ENCODE assay signal across 15 cellular contexts in the genomic region with DNA sequence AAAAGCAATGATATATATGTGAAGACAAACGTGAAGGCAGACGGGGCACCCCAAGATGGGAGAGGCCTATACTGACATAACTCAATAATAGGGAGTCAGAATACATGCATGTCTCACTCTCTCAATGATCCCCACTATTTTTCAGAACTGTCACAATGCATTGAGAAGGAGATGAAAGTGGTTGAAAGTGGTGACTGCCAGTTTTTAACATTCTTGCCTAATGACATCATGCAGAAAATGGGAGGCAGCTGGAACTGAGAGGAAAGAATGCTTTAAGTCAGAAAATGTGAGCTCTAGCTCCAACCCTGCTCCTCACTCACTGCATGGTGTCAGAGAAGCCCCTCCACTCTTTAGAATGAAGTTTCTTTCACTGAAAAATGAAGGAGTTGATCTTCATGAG. TPM values are rescaled to one million over a fixed set of nuclear protein-coding genes. Genes with fewer than 3 reads are reported as not detected.
DNase-seq lines count a peak whose midpoint lies in the region; ATAC-seq and TF ChIP-seq lines count a peak whose summit lies in the region.
"Had no signal": no experiment of that assay in that cellular context is flagged by ENCODE, and none has a peak within 500 bp of the region (broad histone marks: within the 10 kb centered on the region; RNA-seq: fewer than 3 reads in every experiment).

No MANE protein-coding gene starts in this region.

- H4K20me1 ChIP-seq in fibroblast of lung (ENCODE audit: control insufficient read depth, extremely low read depth, insufficient read depth, low read length): no peaks in the 10 kb centered on the region

- H3K4me2 ChIP-seq in fibroblast of lung (ENCODE audit: extremely low read depth, insufficient read depth, low read length): peak overlapping the region; percentile 54
- H3K4me2 ChIP-seq in neuronal stem cell (ENCODE audit: insufficient read depth, low read length, poor library complexity, severe bottlenecking): no peak overlapping the region

- no peak overlapping the region for H2BK12ac ChIP-seq in neuronal stem cell (ENCODE audit: low read length)

- no peak overlapping the region for H3K4ac ChIP-seq in neuronal stem cell (ENCODE audit: low read length)

- no peak overlapping the region for H3K18ac ChIP-seq in neuronal stem cell (ENCODE audit: low read length)

- no peaks in the 10 kb centered on the region for H3K79me1 ChIP-seq in neuronal stem cell (ENCODE audit: low read depth, low read length)

- H3K23ac ChIP-seq in neuronal stem cell (ENCODE audit: low read depth, low read length, poor library complexity): no peak overlapping the region

- H2AK5ac ChIP-seq in neuronal stem cell (ENCODE audit: low read depth, low read length): no peak overlapping the region

- H3K36me3 ChIP-seq in MG63 (no peaks in the 10 kb centered on the region), fibroblast of lung (ENCODE audit: control insufficient read depth, insufficient read depth, low read length) (no peaks in the 10 kb centered on the region), neuronal stem cell (replicated peaks in 1 of 2; ENCODE audit: control insufficient read depth in 2 of 2, insufficient read depth in 2 of 2, low read length in 2 of 2) (no peaks in the 10 kb centered on the region)

- no peak for TF ChIP-seq CTCF in fibroblast of lung (conservative IDR thresholded peaks at IDR 0.05 in 1 of 2, IDR thresholded peaks at IDR 0.05 in 1 of 2; ENCODE audit: low read depth in 1 of 2, low read length in 2 of 2)

- no peaks in the 10 kb centered on the region for H3K79me2 ChIP-seq in fibroblast of lung (ENCODE audit: control insufficient read depth, insufficient read depth, low read length)

- ATAC-seq in HG03378 (IDR thresholded peaks at IDR 0.05; ENCODE audit: unreplicated experiment): no peak
- ATAC-seq: psoas muscle had no signal

- H2AFZ ChIP-seq in fibroblast of lung (ENCODE audit: low read length): peak overlapping the region; percentile 40
- H2AFZ ChIP-seq in neuronal stem cell (ENCODE audit: low read length): peak overlapping the region; percentile 66

- H3K14ac ChIP-seq in neuronal stem cell (ENCODE audit: low read length): no peak overlapping the region

- H2BK15ac ChIP-seq in neuronal stem cell (ENCODE audit: low read length): no peak overlapping the region

- H3K9ac ChIP-seq in fibroblast of lung (ENCODE audit: insufficient read depth, low read length) (no peak overlapping the region), neuronal stem cell (ENCODE audit: low read depth, low read length, poor library complexity) (no peak overlapping the region)

- no peak overlapping the region for H4K8ac ChIP-seq in neuronal stem cell (ENCODE audit: low read depth, low read length)

- H3K9me3 ChIP-seq in MG63: no peaks in the 10 kb centered on the region
- H3K9me3 ChIP-seq in fibroblast of lung (ENCODE audit: control insufficient read depth, insufficient read depth, low read depth, low read length): no peaks in the 10 kb centered on the region
- H3K9me3 ChIP-seq in neuronal stem cell (replicated peaks in 1 of 2; ENCODE audit: control insufficient read depth in 2 of 2, insufficient read depth in 1 of 2, low read depth in 1 of 2, low read length in 2 of 2): no peaks in the 10 kb centered on the region
- H3K9me3 ChIP-seq: psoas muscle had no signal

- H3K27me3 ChIP-seq in MG63 (no peaks in the 10 kb centered on the region), fibroblast of lung (ENCODE audit: control insufficient read depth, insufficient read depth, low read length) (no peaks in the 10 kb centered on the region), neuronal stem cell (ENCODE audit: control insufficient read depth in 3 of 3, insufficient read depth in 3 of 3, low read depth in 1 of 3, low read length in 3 of 3) (no peaks in the 10 kb centered on the region)

- H4K91ac ChIP-seq in neuronal stem cell (ENCODE audit: low read depth, low read length, poor library complexity): no peak overlapping the region

- no peak overlapping the region for H2BK5ac ChIP-seq in neuronal stem cell (ENCODE audit: low read length)

- no peak overlapping the region for H2BK120ac ChIP-seq in neuronal stem cell (ENCODE audit: low read depth, low read length)

- peak; percentile 46 for DNase-seq in ELF-1 (ENCODE audit: low read depth, low spot score)
- DNase-seq in MG63: peak; percentile 9
- DNase-seq in fibroblast of lung (ENCODE audit: low read depth in 2 of 2): peak; percentile 61 to 65
- peak; percentile 32 for DNase-seq in neuronal stem cell (ENCODE audit: low spot score)
- DNase-seq in mesenteric fat pad (ENCODE audit: low spot score): no peak
- no peak for DNase-seq in T-helper 9 cell
- DNase-seq in NCI-H2107 (lab: John Stamatoyannopoulos, UW): no peak
- DNase-seq: activated T-cell treated with anti-CD3 and anti-CD28 coated beads, Interleukin-2, amount 50 U/mL, for 1 hour; effector memory CD4-positive, alpha-beta T cell; mammary epithelial cell; NCI-H1436; NCI-H774; psoas muscle; Right ventricle myocardium superior had no signal

- H3K27ac ChIP-seq in fibroblast of lung (ENCODE audit: insufficient read depth, low read length) (no peak overlapping the region), neuronal stem cell (replicated peaks; ENCODE audit: low read length) (no peak overlapping the region)
- H3K27ac ChIP-seq: psoas muscle had no signal

- H3K4me1 ChIP-seq in fibroblast of lung (ENCODE audit: control insufficient read depth, extremely low read depth, insufficient read depth, low read length) (peaks cover 2% of the 10 kb centered on the region), neuronal stem cell (ENCODE audit: control insufficient read depth in 2 of 2, insufficient read depth in 1 of 2, low read depth in 1 of 2, low read length in 2 of 2) (peaks cover 2 to 10% of the 10 kb centered on the region in 2 donors)
- H3K4me1 ChIP-seq: psoas muscle had no signal

- H3K4me3 ChIP-seq in MG63: no peak overlapping the region
- H3K4me3 ChIP-seq in fibroblast of lung (replicated peaks in 1 of 4; ENCODE audit: control extremely low read depth in 1 of 4, insufficient read depth in 1 of 4, low read depth in 3 of 4, low read length in 4 of 4): no peak overlapping the region
- H3K4me3 ChIP-seq in neuronal stem cell (ENCODE audit: low read length in 2 of 2): no peak overlapping the region
- H3K4me3 ChIP-seq: psoas muscle had no signal

- WGBS in neuronal stem cell (ENCODE audit: extremely low coverage in 2 of 2, insufficient read length in 2 of 2, insufficient replicate concordance in 1 of 2), 2 donors: no CpG with 5 or more reads among the region's 2 CpGs

RNA-seq across cellular contexts. Expression of a gene that starts 55.3 kb away (rescaled TPM):
- not detected in 2 replicates for total RNA-seq in MG63 (2014; rRNA removed; shearing (Covaris generic); ENCODE audit: low replicate concordance)
- total RNA-seq in fibroblast of lung: 3.6 and 7.6 TPM in 2 replicates
- 0.62 and 1.1 TPM in 2 replicates for polyA plus RNA-seq in fibroblast of lung
- polyA plus RNA-seq in fibroblast of lung (2012): 0.52 and 1.1 TPM in 2 replicates
- polyA minus RNA-seq in fibroblast of lung (ENCODE audit: low replicate concordance): 0.15 and 0.20 TPM in 2 replicates
- 1.5 TPM for polyA plus RNA-seq in neuronal stem cell (2013, experiment 1 of 2)
- polyA plus RNA-seq in neuronal stem cell (2013, experiment 2 of 2): 1.5 TPM
- total RNA-seq in mesenteric fat pad: 4.3 TPM

Comparison
In these comparisons a context has a peak if more than half of its experiments do, and no peak if none do; other contexts are left out.
1. DNase-seq: peak in ELF-1 (single experiment), MG63 (single experiment), fibroblast of lung (2 of 2) and neuronal stem cell (single experiment); none in mesenteric fat pad (single experiment), T-helper 9 cell (single experiment) and NCI-H2107 (single experiment).